ENCODE assay signal across 7 cellular contexts in genomic region chr3:181709537-181710279, GRCh38. TPM values are rescaled to one million over a fixed set of nuclear protein-coding genes. Genes with fewer than 3 reads are reported as not detected.
DNase-seq lines count a peak whose midpoint lies in the region; TF ChIP-seq lines count a peak whose summit lies in the region.

No MANE protein-coding gene starts in this region.

- H3K27me3 ChIP-seq in fibroblast of lung (ENCODE audit: control insufficient read depth, insufficient read depth, low read length) (peaks cover 36% of the 10 kb centered on the region), uterus (peaks cover 54 to 91% of the 10 kb centered on the region in 2 donors)

- H3K36me3 ChIP-seq in fibroblast of lung (ENCODE audit: control insufficient read depth, insufficient read depth, low read length), result no peaks in the 10 kb centered on the region
- no peaks in the 10 kb centered on the region for H3K36me3 ChIP-seq in uterus

- intact Hi-C loops in uterus (cut with DNase I; ENCODE audit: low total_unique reads), result no loop called here

- DNase-seq in HT-29 (ENCODE audit: low spot score), result peak; percentile 83
- peak; percentile 49 for DNase-seq in NCI-H82 treated with DMSO at 0.1 percent for 48 hours (lab: John Stamatoyannopoulos, UW; ENCODE audit: unreplicated experiment)
- DNase-seq in activated T-cell treated with anti-CD3 and anti-CD28 coated beads for 1 hour (ENCODE audit: low read depth), result peak; percentile 52
- DNase-seq in fibroblast of lung (ENCODE audit: low read depth in 2 of 2), result peak; percentile 61 to 62
- peak in 42 of 56 donors; percentile 16 to 92 (median 56) for DNase-seq in nucleus accumbens (lab: John Stamatoyannopoulos, UW)
- peak; percentile 55 to 56 for DNase-seq in uterus

- H3K27ac ChIP-seq in fibroblast of lung (ENCODE audit: insufficient read depth, low read length), result no peak overlapping the region
- no peak overlapping the region for H3K27ac ChIP-seq in uterus

- H3K9me3 ChIP-seq in fibroblast of lung (ENCODE audit: control insufficient read depth, insufficient read depth, low read depth, low read length) (no peaks in the 10 kb centered on the region), uterus (no peaks in the 10 kb centered on the region)

- no peaks in the 10 kb centered on the region for H3K79me2 ChIP-seq in fibroblast of lung (ENCODE audit: control insufficient read depth, insufficient read depth, low read length)

- peak overlapping the region; percentile 13 for H3K4me2 ChIP-seq in fibroblast of lung (ENCODE audit: extremely low read depth, insufficient read depth, low read length)

- TF ChIP-seq POLR2A in uterus (IDR thresholded peaks at IDR 0.05), result no peak

- H4K20me1 ChIP-seq in fibroblast of lung (ENCODE audit: control insufficient read depth, extremely low read depth, insufficient read depth, low read length), result no peaks in the 10 kb centered on the region

- H3K9ac ChIP-seq in fibroblast of lung (ENCODE audit: insufficient read depth, low read length), result no peak overlapping the region

- H3K4me1 ChIP-seq in fibroblast of lung (ENCODE audit: control insufficient read depth, extremely low read depth, insufficient read depth, low read length) (no peaks in the 10 kb centered on the region), uterus (peaks cover 0 to 12% of the 10 kb centered on the region in 2 donors)

- H3K4me3 ChIP-seq in GM12875 (ENCODE audit: low read depth, low read length) (no peak overlapping the region), fibroblast of lung (replicated peaks in 1 of 4; ENCODE audit: control extremely low read depth in 1 of 4, insufficient read depth in 1 of 4, low read depth in 3 of 4, low read length in 4 of 4) (no peak overlapping the region), uterus (no peak overlapping the region)

- H2AFZ ChIP-seq in fibroblast of lung (ENCODE audit: low read length), result no peak overlapping the region

- TF ChIP-seq CTCF in GM12875 (IDR thresholded peaks at IDR 0.05; ENCODE audit: borderline replicate concordance, insufficient read depth, low read depth, low read length), result peak; percentile 57; the same call in 1 of the 2 replicates
- peak; percentile 57 to 58 for TF ChIP-seq CTCF in fibroblast of lung (conservative IDR thresholded peaks at IDR 0.05 in 1 of 2, IDR thresholded peaks at IDR 0.05 in 1 of 2; ENCODE audit: low read depth in 1 of 2, low read length in 2 of 2)
- peak; percentile 28 to 78 (median 57) for TF ChIP-seq CTCF in uterus (IDR thresholded peaks at IDR 0.05)

RNA-seq across cellular contexts. Expression of gene SOX2, which starts 2.0 kb away (rescaled TPM):
- not detected in 2 replicates for total RNA-seq in HT-29 (2014; rRNA removed; shearing (Covaris generic))
- total RNA-seq in fibroblast of lung, result not detected in 2 replicates
- not detected in 2 replicates for polyA plus RNA-seq in fibroblast of lung
- not detected in 2 replicates for polyA plus RNA-seq in fibroblast of lung (2012)
- polyA minus RNA-seq in fibroblast of lung (ENCODE audit: low replicate concordance), result not detected in 2 replicates
- total RNA-seq in uterus, result under 1 TPM in 2 of 4 donors, not detected in 2; 0.18 to 0.35 TPM
